27 cellular contexts compared by ENCODE assay signal in genomic region chr9:77893706-77894105, GRCh38.
"Had no signal": no experiment of that assay in that cellular context is flagged by ENCODE, and none has a peak within 500 bp of the region (broad histone marks: within the 10 kb centered on the region; RNA-seq: fewer than 3 reads in every experiment).

No MANE protein-coding gene starts in this region.

- H3K4me3 ChIP-seq: colonic mucosa, gastrocnemius medialis, left lung, prostate gland, right atrium auricular region, smooth muscle cell, suprapubic skin, transverse colon, upper lobe of right lung, uterus had no signal

- H3K4me1 ChIP-seq: colonic mucosa, gastrocnemius medialis, parathyroid adenoma, prostate gland, uterus had no signal

- H2AFZ ChIP-seq: parathyroid adenoma had no signal

- H3K9ac ChIP-seq: parathyroid adenoma had no signal

- H3K36me3 ChIP-seq: colonic mucosa, gastrocnemius medialis, prostate gland, right atrium auricular region, suprapubic skin, transverse colon, upper lobe of right lung, uterus had no signal

- H3K27me3 ChIP-seq: colonic mucosa, gastrocnemius medialis, left lung, right atrium auricular region, suprapubic skin, transverse colon, upper lobe of right lung, uterus had no signal

- H3K27ac ChIP-seq: colonic mucosa, gastrocnemius medialis, left lung, parathyroid adenoma, prostate gland, right atrium auricular region, suprapubic skin, transverse colon, upper lobe of right lung, uterus had no signal

- H3K4me3 Mint-ChIP-seq: effector memory CD8-positive, alpha-beta T cell; natural killer cell; neural crest cell; stimulated activated naive CD8-positive, alpha-beta T cell treated with anti-CD3 and anti-CD28 coated beads, Interleukin-15, amount 100 ng/mL, for 72 hours had no signal

- H3K36me3 Mint-ChIP-seq: natural killer cell had no signal

- H3K27ac Mint-ChIP-seq: effector memory CD8-positive, alpha-beta T cell; natural killer cell; stimulated activated naive CD8-positive, alpha-beta T cell treated with anti-CD3 and anti-CD28 coated beads, Interleukin-15, amount 100 ng/mL, for 72 hours had no signal

- H3K27me3 Mint-ChIP-seq: effector memory CD8-positive, alpha-beta T cell; stimulated activated naive CD8-positive, alpha-beta T cell treated with anti-CD3 and anti-CD28 coated beads, Interleukin-15, amount 100 ng/mL, for 72 hours had no signal

- DNase-seq: colonic mucosa; dermis blood vessel endothelial cell; effector memory CD8-positive, alpha-beta T cell; foreskin fibroblast; gastrocnemius medialis; head of caudate nucleus; left cardiac atrium; left lung; mesenchymal stem cell; natural killer cell; stimulated activated CD4-positive, alpha-beta T cell treated with anti-CD3 and anti-CD28 coated beads, Interleukin-12 subunit alpha, Interleukin-12 subunit beta, amount 100 ng/mL, for 4 hours; stimulated activated CD4-positive, alpha-beta T cell treated with anti-CD3 and anti-CD28 coated beads, Interleukin-1b, Interleukin-23, amount 100 ng/mL, for 48 hours; stimulated activated CD4-positive, alpha-beta T cell treated with anti-CD3 and anti-CD28 coated beads, Interleukin-4, amount 100 ng/mL, for 1 hour; stimulated activated CD8-positive, alpha-beta memory T cell treated with anti-CD3 and anti-CD28 coated beads, Interleukin-4, amount 100 ng/mL, for 48 hours; stimulated activated naive CD4-positive, alpha-beta T cell; stimulated activated naive CD8-positive, alpha-beta T cell treated with anti-CD3 and anti-CD28 coated beads, Interleukin-15, amount 100 ng/mL, for 72 hours; transverse colon; upper lobe of right lung; uterus had no signal

- H3K79me2 ChIP-seq: parathyroid adenoma had no signal

- H3K9me3 Mint-ChIP-seq: effector memory CD8-positive, alpha-beta T cell; natural killer cell; neural crest cell; stimulated activated naive CD8-positive, alpha-beta T cell treated with anti-CD3 and anti-CD28 coated beads, Interleukin-15, amount 100 ng/mL, for 72 hours had no signal

- H3K9me3 ChIP-seq: colonic mucosa, gastrocnemius medialis, left lung, prostate gland, right atrium auricular region, suprapubic skin, transverse colon, upper lobe of right lung, uterus had no signal

- H3K4me2 ChIP-seq: smooth muscle cell had no signal

- ATAC-seq: effector memory CD8-positive, alpha-beta T cell; esophagus mucosa; gastrocnemius medialis; left cardiac atrium; left lung; natural killer cell; sciatic nerve; stimulated activated naive CD8-positive, alpha-beta T cell treated with anti-CD3 and anti-CD28 coated beads, Interleukin-15, amount 100 ng/mL, for 72 hours; upper lobe of right lung had no signal
